Comparison of ENCODE assay signal across 9 cellular contexts in the genomic region with DNA sequence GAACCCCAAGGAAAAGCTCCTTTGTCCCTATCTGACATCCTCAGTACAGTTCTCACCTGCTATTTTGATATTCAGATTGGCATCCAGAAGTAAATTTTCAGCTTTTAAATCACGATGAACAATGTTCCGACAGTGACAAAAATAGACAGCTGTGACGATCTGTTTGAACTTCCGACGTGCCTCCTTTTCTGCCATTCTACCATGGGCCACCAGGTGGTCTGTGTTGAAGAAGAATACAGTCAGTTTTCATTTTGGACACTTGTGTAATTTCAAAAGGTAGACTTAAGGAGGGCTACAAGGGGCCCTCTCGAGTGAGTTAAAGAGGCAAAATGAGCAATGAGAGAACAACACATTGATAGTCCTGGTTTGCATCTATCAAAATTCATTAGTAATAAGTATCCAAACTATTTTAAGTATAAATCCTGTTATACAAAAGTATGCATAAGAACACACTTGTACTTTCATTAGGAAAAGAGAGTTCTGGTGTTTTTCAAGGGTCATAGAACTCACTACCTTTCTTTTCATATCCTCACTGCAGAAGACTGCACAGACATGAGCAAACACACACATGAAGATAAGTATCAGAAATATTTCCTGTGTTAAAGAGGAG.
DNase-seq lines count a peak whose midpoint lies in the region; ATAC-seq, FAIRE-seq and TF ChIP-seq lines count a peak whose summit lies in the region.
"Had no signal": no experiment of that assay in that cellular context is flagged by ENCODE, and none has a peak within 500 bp of the region (broad histone marks: within the 10 kb centered on the region; RNA-seq: fewer than 3 reads in every experiment).

No MANE protein-coding gene starts in this region.

- ATAC-seq in activated B cell treated with CpG ODN at 0.5 μM for 24 hours (ENCODE audit: low read depth) (peak; percentile 40), GM21526 (IDR thresholded peaks at IDR 0.05; ENCODE audit: low FRiP score, unreplicated experiment) (no peak), GM18867 (IDR thresholded peaks at IDR 0.05; ENCODE audit: unreplicated experiment) (no peak)
- no peak for ATAC-seq in stimulated activated memory B cell treated with anti-CD40 and anti-IgM and Interleukin-4, amounts not matched to agents 10 μg/mL and 1 μg/mL and 100 μg/mL, for 72 hours

- no peaks in the 10 kb centered on the region for H3K9me3 Mint-ChIP-seq in activated B cell treated with CpG ODN at 0.5 μM for 24 hours
- H3K9me3 Mint-ChIP-seq in stimulated activated memory B cell treated with anti-CD40 and anti-IgM and Interleukin-4, amounts not matched to agents 10 μg/mL and 1 μg/mL and 100 μg/mL, for 72 hours = no peaks in the 10 kb centered on the region

- no peak for TF ChIP-seq CTCF in activated B cell treated with CpG ODN at 0.5 μM for 24 hours (IDR thresholded peaks at IDR 0.05)
- peak; percentile 15 for TF ChIP-seq CTCF in epithelial cell of esophagus (IDR thresholded peaks at IDR 0.05; ENCODE audit: insufficient read depth, low read depth, low read length, missing control alignments)

- H3K4me1 Mint-ChIP-seq in activated B cell treated with CpG ODN at 0.5 μM for 24 hours = peaks cover 90% of the 10 kb centered on the region
- H3K4me1 Mint-ChIP-seq in stimulated activated memory B cell treated with anti-CD40 and anti-IgM and Interleukin-4, amounts not matched to agents 10 μg/mL and 1 μg/mL and 100 μg/mL, for 72 hours = peaks cover 82% of the 10 kb centered on the region

- CTCF ChIA-PET in activated B cell treated with CpG ODN at 0.5 μM for 24 hours (lab: Charles Lee) = interaction anchor here (0.6 to 3.2 kb wide), 11 partner anchors 33 to 180 kb away, joined by 3 to 22 read pairs (median 3); no protein-coding TSS in a partner anchor

- POLR2A ChIA-PET in activated B cell treated with CpG ODN at 0.5 μM for 24 hours (lab: Charles Lee) = interaction anchor here (0.7 to 1.1 kb wide), 9 partner anchors 11 to 270 kb away, joined by 3 to 9 read pairs (median 5); no protein-coding TSS in a partner anchor

- FAIRE-seq in urothelium cell line (lab: Jason Lieb, UNC) = no peak

- peaks cover 26% of the 10 kb centered on the region for H3K36me3 Mint-ChIP-seq in activated B cell treated with CpG ODN at 0.5 μM for 24 hours (ENCODE audit: low read depth)
- H3K36me3 Mint-ChIP-seq in stimulated activated memory B cell treated with anti-CD40 and anti-IgM and Interleukin-4, amounts not matched to agents 10 μg/mL and 1 μg/mL and 100 μg/mL, for 72 hours = peaks cover 15% of the 10 kb centered on the region

- intact Hi-C loops in activated B cell treated with CpG ODN at 0.5 μM for 24 hours (cut with micrococcal nuclease) = loop anchor here (1.0 to 5.0 kb wide), 4 partner anchors 48 to 305 kb away; a partner anchor contains a TSS

- peak overlapping the region; percentile 88 for H3K27ac Mint-ChIP-seq in activated B cell treated with CpG ODN at 0.5 μM for 24 hours
- H3K27ac Mint-ChIP-seq in stimulated activated memory B cell treated with anti-CD40 and anti-IgM and Interleukin-4, amounts not matched to agents 10 μg/mL and 1 μg/mL and 100 μg/mL, for 72 hours = peak overlapping the region; percentile 94

- DNase-seq in NCI-H2171 treated with DMSO at 0.1 percent for 48 hours (lab: John Stamatoyannopoulos, UW) (peak; percentile 17), NCI-H2171 (lab: John Stamatoyannopoulos, UW) (no peak), activated B cell treated with CpG ODN at 0.5 μM for 24 hours (no peak), epithelial cell of esophagus (ENCODE audit: low read depth) (peak; percentile 10), urothelium cell line (ENCODE audit: low spot score) (no peak)

- H3K4me3 Mint-ChIP-seq in activated B cell treated with CpG ODN at 0.5 μM for 24 hours = peak overlapping the region; percentile 50
- no peak overlapping the region for H3K4me3 Mint-ChIP-seq in stimulated activated memory B cell treated with anti-CD40 and anti-IgM and Interleukin-4, amounts not matched to agents 10 μg/mL and 1 μg/mL and 100 μg/mL, for 72 hours

- H3K27me3 Mint-ChIP-seq in activated B cell treated with CpG ODN at 0.5 μM for 24 hours = no peaks in the 10 kb centered on the region
- no peaks in the 10 kb centered on the region for H3K27me3 Mint-ChIP-seq in stimulated activated memory B cell treated with anti-CD40 and anti-IgM and Interleukin-4, amounts not matched to agents 10 μg/mL and 1 μg/mL and 100 μg/mL, for 72 hours

- no peak overlapping the region for H3K4me3 ChIP-seq in epithelial cell of esophagus (ENCODE audit: low read length)
- H3K4me3 ChIP-seq: BLaER1 had no signal

Comparison
In these comparisons a context has a peak if more than half of its experiments do, and no peak if none do; other contexts are left out.
1. DNase-seq: peak in NCI-H2171 treated with DMSO at 0.1 percent for 48 hours (single experiment) and epithelial cell of esophagus (single experiment); none in NCI-H2171 (single experiment), activated B cell treated with CpG ODN at 0.5 μM for 24 hours (single experiment) and urothelium cell line (single experiment).